16 cellular contexts compared by ENCODE assay signal in the genomic region with DNA sequence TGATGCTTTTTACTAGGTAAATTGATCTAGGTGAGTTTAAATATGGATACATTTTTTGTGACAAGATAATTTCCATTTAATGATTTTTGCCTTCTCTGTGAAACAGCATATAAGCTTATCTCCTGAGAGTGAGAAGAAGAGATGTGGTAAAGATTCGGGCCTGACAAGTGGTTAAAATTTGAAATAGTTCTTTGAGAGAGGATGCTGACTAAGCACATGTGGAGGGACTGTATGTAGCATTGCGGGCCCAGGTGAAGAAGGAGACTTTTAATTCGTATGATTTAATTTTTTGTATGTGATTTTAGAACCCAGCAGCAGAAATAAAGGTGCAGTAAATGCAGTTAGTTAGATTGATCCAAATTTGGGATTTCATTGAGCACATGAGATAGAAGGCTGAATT. TPM values are rescaled to one million over a fixed set of nuclear protein-coding genes. Genes with fewer than 3 reads are reported as not detected.
DNase-seq lines count a peak whose midpoint lies in the region; ATAC-seq and TF ChIP-seq lines count a peak whose summit lies in the region.
"Had no signal": no experiment of that assay in that cellular context is flagged by ENCODE, and none has a peak within 500 bp of the region (broad histone marks: within the 10 kb centered on the region; RNA-seq: fewer than 3 reads in every experiment).

No MANE protein-coding gene starts in this region.

- H3K4me3 Mint-ChIP-seq in activated naive CD8-positive, alpha-beta T cell = no peak overlapping the region
- no peak overlapping the region for H3K4me3 Mint-ChIP-seq in activated naive CD8-positive, alpha-beta T cell treated with anti-CD3 and anti-CD28 coated beads for 36 hours
- H3K4me3 Mint-ChIP-seq in CD8-positive, alpha-beta T cell = no peak overlapping the region
- no peak overlapping the region for H3K4me3 Mint-ChIP-seq in central memory CD8-positive, alpha-beta T cell
- H3K4me3 Mint-ChIP-seq in stimulated activated memory B cell treated with anti-CD40 and anti-IgM and Interleukin-4, amounts not matched to agents 10 μg/mL and 1 μg/mL and 100 μg/mL, for 72 hours = no peak overlapping the region
- H3K4me3 Mint-ChIP-seq: CD14-positive monocyte had no signal

- peaks cover 41% of the 10 kb centered on the region for H3K4me1 Mint-ChIP-seq in activated naive CD8-positive, alpha-beta T cell (ENCODE audit: low read depth)
- H3K4me1 Mint-ChIP-seq in activated naive CD8-positive, alpha-beta T cell treated with anti-CD3 and anti-CD28 coated beads for 36 hours = peaks cover 37% of the 10 kb centered on the region
- H3K4me1 Mint-ChIP-seq in CD8-positive, alpha-beta T cell (ENCODE audit: low read depth) = peaks cover 33% of the 10 kb centered on the region
- peaks cover 53% of the 10 kb centered on the region for H3K4me1 Mint-ChIP-seq in central memory CD8-positive, alpha-beta T cell
- H3K4me1 Mint-ChIP-seq in stimulated activated memory B cell treated with anti-CD40 and anti-IgM and Interleukin-4, amounts not matched to agents 10 μg/mL and 1 μg/mL and 100 μg/mL, for 72 hours = peaks cover 50% of the 10 kb centered on the region

- no peaks in the 10 kb centered on the region for H3K9me3 ChIP-seq in CD8-positive, alpha-beta T cell (ENCODE audit: low read length)
- H3K9me3 ChIP-seq in MG63 = no peaks in the 10 kb centered on the region

- H3K27me3 Mint-ChIP-seq in activated naive CD8-positive, alpha-beta T cell = no peaks in the 10 kb centered on the region
- no peaks in the 10 kb centered on the region for H3K27me3 Mint-ChIP-seq in activated naive CD8-positive, alpha-beta T cell treated with anti-CD3 and anti-CD28 coated beads for 36 hours
- H3K27me3 Mint-ChIP-seq in CD8-positive, alpha-beta T cell (ENCODE audit: low read depth) = no peaks in the 10 kb centered on the region
- no peaks in the 10 kb centered on the region for H3K27me3 Mint-ChIP-seq in central memory CD8-positive, alpha-beta T cell
- H3K27me3 Mint-ChIP-seq in stimulated activated memory B cell treated with anti-CD40 and anti-IgM and Interleukin-4, amounts not matched to agents 10 μg/mL and 1 μg/mL and 100 μg/mL, for 72 hours = no peaks in the 10 kb centered on the region
- H3K27me3 Mint-ChIP-seq: IgD-negative memory B cell had no signal

- POLR2A ChIA-PET in CD8-positive, alpha-beta T cell (lab: Charles Lee) = no interaction called here

- no peaks in the 10 kb centered on the region for H3K36me3 ChIP-seq in CD8-positive, alpha-beta T cell (ENCODE audit: insufficient read depth, low read length)
- peaks cover 13% of the 10 kb centered on the region for H3K36me3 ChIP-seq in MG63

- no peak for TF ChIP-seq CTCF in CD8-positive, alpha-beta T cell (IDR thresholded peaks at IDR 0.05)

- ATAC-seq in CD8-positive, alpha-beta T cell = no peak
- ATAC-seq in central memory CD8-positive, alpha-beta T cell (replicated peaks; ENCODE audit: extremely low read depth, poor library complexity, severe bottlenecking) = no peak
- ATAC-seq in stimulated activated memory B cell treated with anti-CD40 and anti-IgM and Interleukin-4, amounts not matched to agents 10 μg/mL and 1 μg/mL and 100 μg/mL, for 72 hours = no peak
- no peak for ATAC-seq in GM18867 (IDR thresholded peaks at IDR 0.05; ENCODE audit: unreplicated experiment)
- ATAC-seq: PC-3 had no signal

- no peaks in the 10 kb centered on the region for H3K9me3 Mint-ChIP-seq in activated naive CD8-positive, alpha-beta T cell (ENCODE audit: low read depth)
- H3K9me3 Mint-ChIP-seq in activated naive CD8-positive, alpha-beta T cell treated with anti-CD3 and anti-CD28 coated beads for 36 hours = no peaks in the 10 kb centered on the region
- H3K9me3 Mint-ChIP-seq in CD8-positive, alpha-beta T cell = no peaks in the 10 kb centered on the region
- no peaks in the 10 kb centered on the region for H3K9me3 Mint-ChIP-seq in central memory CD8-positive, alpha-beta T cell
- H3K9me3 Mint-ChIP-seq in stimulated activated memory B cell treated with anti-CD40 and anti-IgM and Interleukin-4, amounts not matched to agents 10 μg/mL and 1 μg/mL and 100 μg/mL, for 72 hours = no peaks in the 10 kb centered on the region
- H3K9me3 Mint-ChIP-seq: IgD-negative memory B cell had no signal

- intact Hi-C loops in CD8-positive, alpha-beta T cell (cut with DNase I, micrococcal nuclease) = no loop called here

- no peak overlapping the region for H3K27ac ChIP-seq in CD8-positive, alpha-beta T cell (ENCODE audit: low read depth, low read length)
- H3K27ac ChIP-seq: RWPE1 had no signal

- peak overlapping the region; percentile 64 for H3K27ac Mint-ChIP-seq in activated naive CD8-positive, alpha-beta T cell
- no peak overlapping the region for H3K27ac Mint-ChIP-seq in activated naive CD8-positive, alpha-beta T cell treated with anti-CD3 and anti-CD28 coated beads for 36 hours
- H3K27ac Mint-ChIP-seq in CD8-positive, alpha-beta T cell = peak overlapping the region; percentile 15
- peak overlapping the region; percentile 13 for H3K27ac Mint-ChIP-seq in central memory CD8-positive, alpha-beta T cell (ENCODE audit: low read depth)
- peak overlapping the region; percentile 57 for H3K27ac Mint-ChIP-seq in stimulated activated memory B cell treated with anti-CD40 and anti-IgM and Interleukin-4, amounts not matched to agents 10 μg/mL and 1 μg/mL and 100 μg/mL, for 72 hours
- H3K27ac Mint-ChIP-seq: IgD-negative memory B cell had no signal

- peaks cover 5% of the 10 kb centered on the region for H3K36me3 Mint-ChIP-seq in activated naive CD8-positive, alpha-beta T cell
- peaks cover 16% of the 10 kb centered on the region for H3K36me3 Mint-ChIP-seq in activated naive CD8-positive, alpha-beta T cell treated with anti-CD3 and anti-CD28 coated beads for 36 hours
- H3K36me3 Mint-ChIP-seq in CD8-positive, alpha-beta T cell = peaks cover 41% of the 10 kb centered on the region
- peaks cover 21% of the 10 kb centered on the region for H3K36me3 Mint-ChIP-seq in central memory CD8-positive, alpha-beta T cell (ENCODE audit: insufficient read depth)
- H3K36me3 Mint-ChIP-seq in stimulated activated memory B cell treated with anti-CD40 and anti-IgM and Interleukin-4, amounts not matched to agents 10 μg/mL and 1 μg/mL and 100 μg/mL, for 72 hours = peaks cover 50% of the 10 kb centered on the region

- H3K4me3 ChIP-seq in CD8-positive, alpha-beta T cell (ENCODE audit: low read depth, low read length) = no peak overlapping the region
- no peak overlapping the region for H3K4me3 ChIP-seq in MG63

- H3K27me3 ChIP-seq in CD8-positive, alpha-beta T cell (ENCODE audit: insufficient read depth, low read length) = no peaks in the 10 kb centered on the region
- no peaks in the 10 kb centered on the region for H3K27me3 ChIP-seq in MG63

- no peak for DNase-seq in activated naive CD8-positive, alpha-beta T cell treated with anti-CD3 and anti-CD28 coated beads for 36 hours
- no peak for DNase-seq in CD8-positive, alpha-beta T cell
- no peak for DNase-seq in central memory CD8-positive, alpha-beta T cell (ENCODE audit: low spot score in 2 of 2)
- DNase-seq in MG63 = no peak
- DNase-seq: DMS79, H7, NCI-H1417 treated with DMSO at 0.1 percent for 48 hours, NCI-H1930, NCI-H446, PC-3 had no signal

- H3K4me1 ChIP-seq in CD8-positive, alpha-beta T cell (ENCODE audit: insufficient read depth, low read length) = no peaks in the 10 kb centered on the region

- CTCF ChIA-PET in CD8-positive, alpha-beta T cell (lab: Charles Lee) = interaction anchor here (0.6 to 1.2 kb wide), 2 partner anchors 38 to 395 kb away, joined by 3 to 4 read pairs; no protein-coding TSS in a partner anchor

RNA-seq across cellular contexts. Expression of gene RPRD2, which starts 51.9 kb away (rescaled TPM):
- total RNA-seq in activated naive CD8-positive, alpha-beta T cell treated with anti-CD3 and anti-CD28 coated beads for 36 hours = 10 to 100 TPM; 21.7 to 22.8 TPM
- total RNA-seq in CD8-positive, alpha-beta T cell = 10 to 100 TPM; 31.8 to 35.0 TPM
- total RNA-seq in MG63 (2014; rRNA removed; shearing (Covaris generic); ENCODE audit: low replicate concordance) = 2.5 and 10.6 TPM in 2 replicates
